ENCODE assay signal across 8 cellular contexts in the genomic region with DNA sequence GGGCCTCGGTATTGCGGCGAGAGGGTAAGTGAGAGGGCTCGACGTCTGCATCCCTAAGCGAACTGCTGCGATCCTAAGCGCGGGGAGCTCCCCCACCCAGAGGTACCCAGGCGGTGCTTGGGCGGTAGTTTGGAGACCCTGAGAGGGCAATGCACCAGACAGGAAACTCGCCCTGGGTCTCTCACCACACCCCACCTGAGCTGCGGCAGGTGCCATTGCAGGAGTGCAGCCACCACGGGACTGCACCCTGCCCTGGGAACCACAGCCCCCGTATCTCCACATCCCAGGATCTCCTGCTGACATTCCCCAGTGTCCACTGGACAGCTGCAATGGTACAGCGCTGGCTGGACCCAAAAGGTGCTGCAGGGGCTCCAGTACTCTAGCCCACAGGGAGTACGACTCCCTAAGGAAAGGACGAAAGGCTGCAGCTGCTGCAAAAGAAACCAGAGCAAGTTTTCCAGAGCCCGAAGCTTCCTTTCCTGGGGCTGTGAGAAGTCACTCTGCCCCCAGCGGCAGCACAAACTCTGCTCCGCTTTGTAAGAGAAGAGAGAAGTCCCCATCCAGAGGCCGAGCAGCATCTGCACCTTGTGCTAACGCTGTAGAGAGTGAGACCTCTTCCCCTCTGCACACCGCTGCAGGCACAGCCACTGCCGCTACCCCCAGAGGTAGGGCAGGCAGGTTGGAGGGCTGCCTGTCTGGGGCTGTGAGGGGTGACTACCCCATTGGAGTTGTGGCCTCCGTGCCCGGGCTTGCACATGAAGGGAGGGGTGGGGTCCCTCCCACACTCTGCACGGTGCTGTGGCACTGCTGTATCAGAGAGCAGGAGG. TPM values are rescaled to one million over a fixed set of nuclear protein-coding genes. Genes with fewer than 3 reads are reported as not detected.
A peak's percentile ranks its signal among the peaks of the same experiment; 100 is the strongest.
DNase-seq lines count a peak whose midpoint lies in the region; ATAC-seq and TF ChIP-seq lines count a peak whose summit lies in the region.

No MANE protein-coding gene starts in this region.

- 2% methylated on average over 25 to 28 of the region's 28 CpGs for WGBS in ovary, 3 donors

- peaks cover 20% of the 10 kb centered on the region for H3K4me1 ChIP-seq in CD4-positive, CD25-positive, alpha-beta regulatory T cell (ENCODE audit: control insufficient read depth, insufficient read depth, low read length, poor library complexity, severe bottlenecking)
- H3K4me1 ChIP-seq in adipocyte (ENCODE audit: control insufficient read depth, insufficient read depth, low read length) (peaks cover 11% of the 10 kb centered on the region), left ventricle myocardium inferior (peaks cover 17% of the 10 kb centered on the region), ovary (ENCODE audit: insufficient read depth) (no peaks in the 10 kb centered on the region)

- H3K36me3 ChIP-seq in CD4-positive, CD25-positive, alpha-beta regulatory T cell (ENCODE audit: control insufficient read depth, insufficient read depth, low read length), result no peaks in the 10 kb centered on the region
- no peaks in the 10 kb centered on the region for H3K36me3 ChIP-seq in adipocyte (ENCODE audit: control insufficient read depth, insufficient read depth, low read length, severe bottlenecking)
- H3K36me3 ChIP-seq in left ventricle myocardium inferior, result no peaks in the 10 kb centered on the region
- no peaks in the 10 kb centered on the region for H3K36me3 ChIP-seq in ovary

- TF ChIP-seq EP300 in ovary (IDR thresholded peaks at IDR 0.05), result no peak

- peaks cover 0 to 2% (median 0%) of the 10 kb centered on the region in 7 donors for H3K9me3 Mint-ChIP-seq in CD4-positive, CD25-positive, alpha-beta regulatory T cell

- TF ChIP-seq POLR2A in ovary (IDR thresholded peaks at IDR 0.05), result no peak

- peak; percentile 70 to 74 for ATAC-seq in CD4-positive, CD25-positive, alpha-beta regulatory T cell (ENCODE audit: low read depth in 2 of 2)
- ATAC-seq in GM19328 (IDR thresholded peaks at IDR 0.05; ENCODE audit: unreplicated experiment) (peak; percentile 79), HG03442 (IDR thresholded peaks at IDR 0.05; ENCODE audit: unreplicated experiment) (peak; percentile 78)

- H3K27me3 Mint-ChIP-seq in CD4-positive, CD25-positive, alpha-beta regulatory T cell, result peaks cover 47% of the 10 kb centered on the region

- H3K9ac ChIP-seq in adipocyte (ENCODE audit: low read length), result peak overlapping the region; percentile 46

- H3K4me1 Mint-ChIP-seq in CD4-positive, CD25-positive, alpha-beta regulatory T cell, result peaks cover 6 to 22% (median 8%) of the 10 kb centered on the region in 4 donors

- peak; percentile 54 for TF ChIP-seq CTCF in left ventricle myocardium inferior (IDR thresholded peaks at IDR 0.05; ENCODE audit: borderline replicate concordance)
- no peak for TF ChIP-seq CTCF in ovary (IDR thresholded peaks at IDR 0.05)

- H3K4me3 ChIP-seq in CD4-positive, CD25-positive, alpha-beta regulatory T cell (ENCODE audit: low read depth, low read length), result peak overlapping the region; percentile 87
- H3K4me3 ChIP-seq in adipocyte (ENCODE audit: low read length), result peak overlapping the region; percentile 79
- H3K4me3 ChIP-seq in left ventricle myocardium inferior, result peak overlapping the region; percentile 67
- H3K4me3 ChIP-seq in ovary, result peak overlapping the region; percentile 39

- peak overlapping the region in 1 of 3 donors; percentile 47 for H3K27ac Mint-ChIP-seq in CD4-positive, CD25-positive, alpha-beta regulatory T cell

- H3K9me3 ChIP-seq in CD4-positive, CD25-positive, alpha-beta regulatory T cell (ENCODE audit: control insufficient read depth in 2 of 2, low read length in 2 of 2), result no peaks in the 10 kb centered on the region
- H3K9me3 ChIP-seq in adipocyte (ENCODE audit: control insufficient read depth, low read length) (peaks cover 7% of the 10 kb centered on the region), left ventricle myocardium inferior (replicated peaks) (peaks cover 3% of the 10 kb centered on the region), ovary (no peaks in the 10 kb centered on the region)

- H3K4me3 Mint-ChIP-seq in CD4-positive, CD25-positive, alpha-beta regulatory T cell, result peak overlapping the region; percentile 76 to 88 (median 87)

- peak; percentile 3 to 56 (median 25) for DNase-seq in CD4-positive, CD25-positive, alpha-beta regulatory T cell
- DNase-seq in OCI-M1 (lab: John Stamatoyannopoulos, UW) (peak; percentile 91), adipocyte (ENCODE audit: low read depth) (peak; percentile 75), left ventricle myocardium inferior (peak; percentile 18), ovary (peak; percentile 19 to 59 (median 37)), KG1 (lab: John Stamatoyannopoulos, UW) (no peak)

- no peaks in the 10 kb centered on the region for H3K36me3 Mint-ChIP-seq in CD4-positive, CD25-positive, alpha-beta regulatory T cell

- intact Hi-C loops in left ventricle myocardium inferior (cut with micrococcal nuclease), result loop anchor here (10.0 kb wide), 1 partner anchor 359 kb away; no protein-coding TSS in a partner anchor
- intact Hi-C loops in ovary (cut with DNase I), result loop anchor here in 1 of 4 donors (10.0 kb wide), 1 partner anchor 359 kb away; no protein-coding TSS in a partner anchor

- peaks cover 10% of the 10 kb centered on the region for H3K27me3 ChIP-seq in CD4-positive, CD25-positive, alpha-beta regulatory T cell (ENCODE audit: control insufficient read depth, insufficient read depth, low read length)
- peaks cover 24% of the 10 kb centered on the region for H3K27me3 ChIP-seq in adipocyte (replicated peaks; ENCODE audit: control insufficient read depth, insufficient read depth, low read length)
- peaks cover 55% of the 10 kb centered on the region for H3K27me3 ChIP-seq in left ventricle myocardium inferior (ENCODE audit: low read depth)
- H3K27me3 ChIP-seq in ovary, result no peaks in the 10 kb centered on the region

- H3K27ac ChIP-seq in CD4-positive, CD25-positive, alpha-beta regulatory T cell (ENCODE audit: insufficient read depth, low read length, poor library complexity, severe bottlenecking), result no peak overlapping the region
- H3K27ac ChIP-seq in left ventricle myocardium inferior (replicated peaks) (no peak overlapping the region), ovary (no peak overlapping the region)

RNA-seq across cellular contexts. Expression of a gene that starts 31.1 kb away (rescaled TPM):
- total RNA-seq in CD4-positive, CD25-positive, alpha-beta regulatory T cell, result 70.1 TPM
- polyA plus RNA-seq in CD4-positive, CD25-positive, alpha-beta regulatory T cell, result 10 to 100 TPM; 14.4 to 17.4 (median 15.6) TPM
- total RNA-seq in left ventricle myocardium inferior (17.2 TPM), ovary (10 to 100 TPM; 51.0 to 84.4 (median 58.0) TPM)
- polyA plus RNA-seq in ovary, result 10 to 100 TPM; 13.1 to 31.5 TPM
